1 cellular context compared by ENCODE assay signal in the genomic region with DNA sequence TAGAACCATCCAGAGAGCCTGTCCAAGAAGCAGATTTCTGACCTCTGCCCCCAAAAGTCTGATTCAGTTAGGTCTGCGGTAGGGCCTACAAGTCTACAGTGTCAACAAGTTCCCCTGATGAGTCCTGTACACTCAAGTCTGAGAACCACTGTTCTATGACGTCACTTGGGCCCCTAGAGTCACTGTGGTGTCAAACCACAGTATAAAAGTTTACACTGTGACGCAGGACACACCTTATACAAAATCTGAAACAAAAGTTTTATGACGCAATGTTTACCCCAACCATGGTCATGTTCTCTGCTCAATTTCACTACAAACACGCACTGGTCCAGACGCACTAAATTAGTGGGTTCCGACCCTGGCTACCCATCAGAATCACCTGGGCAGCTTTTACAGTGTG.
TF ChIP-seq lines count a peak whose summit lies in the region.

No MANE protein-coding gene starts in this region.

TF ChIP-seq in K562, 482 proteins besides CTCF, POLR2A, EP300 and RAD21:
- TF ChIP-seq CEBPG (CRISPR knock-in tag; IDR thresholded peaks at IDR 0.05) (no peak), CEBPG (tag; conservative IDR thresholded peaks at IDR 0.05 in 1 of 2, IDR thresholded peaks at IDR 0.05 in 1 of 2) (peak; percentile 50 to 75), CREM (IDR thresholded peaks at IDR 0.05; ENCODE audit: low read depth) (peak; percentile 24; the same call in 1 of the 2 replicates), ATF1 (CRISPR knock-in tag; IDR thresholded peaks at IDR 0.05) (no peak), ATF1 (tag; IDR thresholded peaks at IDR 0.05) (0 out of 2 replicates have a peak, but pooled peaks have one; percentile 47), ATF7 (IDR thresholded peaks at IDR 0.05) (peak; percentile 25; the same call in 1 of the 2 replicates), CEBPB (tag; IDR thresholded peaks at IDR 0.05) (peak; percentile 74)
- TF ChIP-seq, protein P1, sequence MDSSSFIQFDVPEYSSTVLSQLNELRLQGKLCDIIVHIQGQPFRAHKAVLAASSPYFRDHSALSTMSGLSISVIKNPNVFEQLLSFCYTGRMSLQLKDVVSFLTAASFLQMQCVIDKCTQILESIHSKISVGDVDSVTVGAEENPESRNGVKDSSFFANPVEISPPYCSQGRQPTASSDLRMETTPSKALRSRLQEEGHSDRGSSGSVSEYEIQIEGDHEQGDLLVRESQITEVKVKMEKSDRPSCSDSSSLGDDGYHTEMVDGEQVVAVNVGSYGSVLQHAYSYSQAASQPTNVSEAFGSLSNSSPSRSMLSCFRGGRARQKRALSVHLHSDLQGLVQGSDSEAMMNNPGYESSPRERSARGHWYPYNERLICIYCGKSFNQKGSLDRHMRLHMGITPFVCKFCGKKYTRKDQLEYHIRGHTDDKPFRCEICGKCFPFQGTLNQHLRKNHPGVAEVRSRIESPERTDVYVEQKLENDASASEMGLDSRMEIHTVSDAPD (CRISPR knock-in tag; IDR thresholded peaks at IDR 0.05) = no peak
- TF ChIP-seq, protein P2, sequence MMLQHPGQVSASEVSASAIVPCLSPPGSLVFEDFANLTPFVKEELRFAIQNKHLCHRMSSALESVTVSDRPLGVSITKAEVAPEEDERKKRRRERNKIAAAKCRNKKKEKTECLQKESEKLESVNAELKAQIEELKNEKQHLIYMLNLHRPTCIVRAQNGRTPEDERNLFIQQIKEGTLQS (IDR thresholded peaks at IDR 0.05) = peak; percentile 51
- TF ChIP-seq, protein P2 (CRISPR knock-in tag; conservative IDR thresholded peaks at IDR 0.05) = no peak
- TF ChIP-seq, protein P3, sequence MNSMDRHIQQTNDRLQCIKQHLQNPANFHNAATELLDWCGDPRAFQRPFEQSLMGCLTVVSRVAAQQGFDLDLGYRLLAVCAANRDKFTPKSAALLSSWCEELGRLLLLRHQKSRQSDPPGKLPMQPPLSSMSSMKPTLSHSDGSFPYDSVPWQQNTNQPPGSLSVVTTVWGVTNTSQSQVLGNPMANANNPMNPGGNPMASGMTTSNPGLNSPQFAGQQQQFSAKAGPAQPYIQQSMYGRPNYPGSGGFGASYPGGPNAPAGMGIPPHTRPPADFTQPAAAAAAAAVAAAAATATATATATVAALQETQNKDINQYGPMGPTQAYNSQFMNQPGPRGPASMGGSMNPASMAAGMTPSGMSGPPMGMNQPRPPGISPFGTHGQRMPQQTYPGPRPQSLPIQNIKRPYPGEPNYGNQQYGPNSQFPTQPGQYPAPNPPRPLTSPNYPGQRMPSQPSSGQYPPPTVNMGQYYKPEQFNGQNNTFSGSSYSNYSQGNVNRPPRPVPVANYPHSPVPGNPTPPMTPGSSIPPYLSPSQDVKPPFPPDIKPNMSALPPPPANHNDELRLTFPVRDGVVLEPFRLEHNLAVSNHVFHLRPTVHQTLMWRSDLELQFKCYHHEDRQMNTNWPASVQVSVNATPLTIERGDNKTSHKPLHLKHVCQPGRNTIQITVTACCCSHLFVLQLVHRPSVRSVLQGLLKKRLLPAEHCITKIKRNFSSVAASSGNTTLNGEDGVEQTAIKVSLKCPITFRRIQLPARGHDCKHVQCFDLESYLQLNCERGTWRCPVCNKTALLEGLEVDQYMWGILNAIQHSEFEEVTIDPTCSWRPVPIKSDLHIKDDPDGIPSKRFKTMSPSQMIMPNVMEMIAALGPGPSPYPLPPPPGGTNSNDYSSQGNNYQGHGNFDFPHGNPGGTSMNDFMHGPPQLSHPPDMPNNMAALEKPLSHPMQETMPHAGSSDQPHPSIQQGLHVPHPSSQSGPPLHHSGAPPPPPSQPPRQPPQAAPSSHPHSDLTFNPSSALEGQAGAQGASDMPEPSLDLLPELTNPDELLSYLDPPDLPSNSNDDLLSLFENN (IDR thresholded peaks at IDR 0.05; ENCODE audit: low read depth in 2 of 2, low read length in 2 of 2) = no peak
TF ChIP-seq in K562: peak in this region for 6.
